In the genomic region with DNA sequence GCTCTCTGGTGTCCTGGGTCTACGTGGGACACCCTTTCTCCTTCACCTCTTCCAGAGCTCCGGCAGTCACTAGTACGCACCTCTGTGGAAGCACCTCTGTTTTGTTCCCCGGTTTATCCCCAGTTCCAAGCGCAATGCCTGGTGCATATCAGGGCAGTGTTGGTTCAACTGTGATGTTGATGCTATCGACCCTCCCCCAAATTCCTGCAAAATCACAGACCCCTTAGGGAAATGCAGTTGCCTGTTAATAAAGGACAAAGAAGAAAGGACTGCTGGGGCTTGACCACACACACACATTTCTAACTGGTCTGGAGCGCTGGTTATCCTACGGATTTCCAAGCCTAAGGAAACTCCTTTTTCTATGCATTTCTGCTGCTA, we compare ENCODE assay signal across 10 cellular contexts. TPM values are rescaled to one million over a fixed set of nuclear protein-coding genes. Genes with fewer than 3 reads are reported as not detected.
A peak's percentile ranks its signal among the peaks of the same experiment; 100 is the strongest.
DNase-seq lines count a peak whose midpoint lies in the region; ATAC-seq and TF ChIP-seq lines count a peak whose summit lies in the region.
"Had no signal": no experiment of that assay in that cellular context is flagged by ENCODE, and none has a peak within 500 bp of the region (broad histone marks: within the 10 kb centered on the region; RNA-seq: fewer than 3 reads in every experiment).

No MANE protein-coding gene starts in this region.

- H3K36me3 ChIP-seq in HUES48 (ENCODE audit: control insufficient read depth, insufficient read depth, low read length), result no peaks in the 10 kb centered on the region
- H3K36me3 ChIP-seq: neutrophil had no signal

- H3K27me3 ChIP-seq in HUES48 (ENCODE audit: control insufficient read depth, insufficient read depth, low read length), result peaks cover 28% of the 10 kb centered on the region

- POLR2A ChIA-PET in naive thymus-derived CD8-positive, alpha-beta T cell (lab: Charles Lee), result no interaction called here

- intact Hi-C loops in dendritic cell treated with granulocyte-macrophage colony-stimulating factor and Interleukin-4, amounts not matched to agents 40 ng/mL and 50 ng/mL, for 4 days (cut with micrococcal nuclease), result no loop called here

- peaks cover 5% of the 10 kb centered on the region for H3K4me1 Mint-ChIP-seq in dendritic cell treated with granulocyte-macrophage colony-stimulating factor and Interleukin-4, amounts not matched to agents 40 ng/mL and 50 ng/mL, for 4 days (ENCODE audit: low read depth)
- H3K4me1 Mint-ChIP-seq in naive thymus-derived CD8-positive, alpha-beta T cell, result peaks cover 12 to 23% (median 17%) of the 10 kb centered on the region in 4 donors

- H3K4me1 ChIP-seq in HUES48 (ENCODE audit: control insufficient read depth, insufficient read depth, low read length), result peaks cover 46% of the 10 kb centered on the region

- peak overlapping the region; percentile 63 for H3K27ac ChIP-seq in C4-2B
- peak overlapping the region; percentile 54 for H3K27ac ChIP-seq in HUES48 (ENCODE audit: low read depth, low read length)
- H3K27ac ChIP-seq: neutrophil had no signal

- H3K27ac Mint-ChIP-seq in dendritic cell treated with granulocyte-macrophage colony-stimulating factor and Interleukin-4, amounts not matched to agents 40 ng/mL and 50 ng/mL, for 4 days, result no peak overlapping the region
- H3K27ac Mint-ChIP-seq in naive thymus-derived CD8-positive, alpha-beta T cell, result no peak overlapping the region

- TF ChIP-seq CTCF in C4-2B (conservative IDR thresholded peaks at IDR 0.05), result no peak

- no peaks in the 10 kb centered on the region for H3K9me3 Mint-ChIP-seq in dendritic cell treated with granulocyte-macrophage colony-stimulating factor and Interleukin-4, amounts not matched to agents 40 ng/mL and 50 ng/mL, for 4 days
- H3K9me3 Mint-ChIP-seq in naive thymus-derived CD8-positive, alpha-beta T cell, result no peaks in the 10 kb centered on the region

- DNase-seq in naive thymus-derived CD8-positive, alpha-beta T cell, result no peak
- no peak for DNase-seq in DMS53 treated with DMSO at 0.1 percent for 48 hours (lab: John Stamatoyannopoulos, UW; ENCODE audit: unreplicated experiment)
- DNase-seq in DMS114 treated with DMSO at 0.1 percent for 48 hours (lab: John Stamatoyannopoulos, UW; ENCODE audit: unreplicated experiment), result no peak

- H3K36me3 Mint-ChIP-seq in dendritic cell treated with granulocyte-macrophage colony-stimulating factor and Interleukin-4, amounts not matched to agents 40 ng/mL and 50 ng/mL, for 4 days (ENCODE audit: low read depth), result no peaks in the 10 kb centered on the region
- no peaks in the 10 kb centered on the region for H3K36me3 Mint-ChIP-seq in naive thymus-derived CD8-positive, alpha-beta T cell

- H3K4me3 Mint-ChIP-seq in dendritic cell treated with granulocyte-macrophage colony-stimulating factor and Interleukin-4, amounts not matched to agents 40 ng/mL and 50 ng/mL, for 4 days, result peak overlapping the region; percentile 13
- H3K4me3 Mint-ChIP-seq in naive thymus-derived CD8-positive, alpha-beta T cell, result peak overlapping the region; percentile 31 to 82 (median 76)

- no peaks in the 10 kb centered on the region for H3K9me3 ChIP-seq in HUES48 (ENCODE audit: control insufficient read depth, insufficient read depth, low read length)
- H3K9me3 ChIP-seq: neutrophil had no signal

- peaks cover 56% of the 10 kb centered on the region for H3K27me3 Mint-ChIP-seq in dendritic cell treated with granulocyte-macrophage colony-stimulating factor and Interleukin-4, amounts not matched to agents 40 ng/mL and 50 ng/mL, for 4 days
- peaks cover 31 to 59% (median 40%) of the 10 kb centered on the region in 5 donors for H3K27me3 Mint-ChIP-seq in naive thymus-derived CD8-positive, alpha-beta T cell

- H3K9ac ChIP-seq in HUES48 (ENCODE audit: low read depth, low read length), result peak overlapping the region; percentile 57; the same call in 1 of the 2 replicates

- ATAC-seq in naive thymus-derived CD8-positive, alpha-beta T cell, result peak in 1 of 2 donors; percentile 18
- ATAC-seq in HG02571 (IDR thresholded peaks at IDR 0.05; ENCODE audit: unreplicated experiment) (no peak), GM19324 (IDR thresholded peaks at IDR 0.05; ENCODE audit: low FRiP score, unreplicated experiment) (no peak)

- peak overlapping the region; percentile 69 for H3K4me3 ChIP-seq in HUES48 (ENCODE audit: low read depth, low read length)

RNA-seq across cellular contexts. Expression of a gene that starts 0.5 kb away (rescaled TPM):
- total RNA-seq in naive thymus-derived CD8-positive, alpha-beta T cell, result not detected
- not detected for polyA plus RNA-seq in naive thymus-derived CD8-positive, alpha-beta T cell

RNA-seq across cellular contexts. Expression of a gene that starts 44.6 kb away (rescaled TPM):
- total RNA-seq in naive thymus-derived CD8-positive, alpha-beta T cell, result not detected
- polyA plus RNA-seq in naive thymus-derived CD8-positive, alpha-beta T cell, result not detected
- polyA plus RNA-seq: adipose tissue had no signal
